10 cellular contexts compared by ENCODE assay signal in genomic region chr10:17510242-17510908, GRCh38. TPM values are rescaled to one million over a fixed set of nuclear protein-coding genes. Genes with fewer than 3 reads are reported as not detected.
DNase-seq lines count a peak whose midpoint lies in the region; ATAC-seq, FAIRE-seq and TF ChIP-seq lines count a peak whose summit lies in the region.
"Had no signal": no experiment of that assay in that cellular context is flagged by ENCODE, and none has a peak within 500 bp of the region (broad histone marks: within the 10 kb centered on the region; RNA-seq: fewer than 3 reads in every experiment).

No MANE protein-coding gene starts in this region.

- POLR2A ChIA-PET in HEK293 (lab: Yijun Ruan, JAX) (interaction anchor here (1.2 kb wide), 1 partner anchor 20 kb away, joined by 3 read pairs; no protein-coding TSS in a partner anchor), endothelial cell of umbilical vein (lab: Charles Lee) (no interaction called here)

- BruUV-seq in endothelial cell of umbilical vein (replicated peaks; lab: Mats Ljungman, UMichigan): no TSS peak

- no peak for TF ChIP-seq POLR2A in endothelial cell of umbilical vein (IDR thresholded peaks at IDR 0.05; ENCODE audit: low read depth, low read length)

- no peak overlapping the region for H3K4me3 Mint-ChIP-seq in activated naive CD8-positive, alpha-beta T cell treated with anti-CD3 and anti-CD28 coated beads, Interleukin-2, amount 50 U/mL, for 24 hours
- H3K4me3 Mint-ChIP-seq: naive B cell had no signal

- CTCF ChIA-PET in HEK293 (lab: Yijun Ruan, JAX) (interaction anchor here (0.7 kb wide), 2 partner anchors 41 to 965 kb away, joined by 3 read pairs; no protein-coding TSS in a partner anchor), endothelial cell of umbilical vein (lab: Charles Lee) (interaction anchor here (1.7 to 2.4 kb wide), 2 partner anchors 8 to 57 kb away, joined by 4 to 7 read pairs; partner anchors contain the start of gene ST8SIA6)

- no peaks in the 10 kb centered on the region for H3K36me3 Mint-ChIP-seq in activated naive CD8-positive, alpha-beta T cell treated with anti-CD3 and anti-CD28 coated beads, Interleukin-2, amount 50 U/mL, for 24 hours (ENCODE audit: low read depth)
- H3K36me3 Mint-ChIP-seq: T-cell had no signal

- peaks cover 8% of the 10 kb centered on the region for H3K9me3 Mint-ChIP-seq in activated naive CD8-positive, alpha-beta T cell treated with anti-CD3 and anti-CD28 coated beads, Interleukin-2, amount 50 U/mL, for 24 hours

- no peak overlapping the region for H2AFZ ChIP-seq in endothelial cell of umbilical vein (ENCODE audit: low read depth, low read length)

- H3K9me3 ChIP-seq in HEK293 (ENCODE audit: control insufficient read depth, insufficient read depth, low read depth, low read length) (no peaks in the 10 kb centered on the region), endothelial cell of umbilical vein (replicated peaks; ENCODE audit: control insufficient read depth, insufficient read depth, low read length) (no peaks in the 10 kb centered on the region)

- H3K27ac ChIP-seq in HEK293 (ENCODE audit: extremely low read depth, low read depth, low read length) (no peak overlapping the region), endothelial cell of umbilical vein (ENCODE audit: insufficient read depth, low read depth, low read length) (peak overlapping the region; percentile 94)

- H3K9ac ChIP-seq in endothelial cell of umbilical vein (replicated peaks; ENCODE audit: extremely low read depth, insufficient read depth, low read length): peak overlapping the region; percentile 12

- H3K9me1 ChIP-seq in endothelial cell of umbilical vein (replicated peaks; ENCODE audit: control insufficient read depth, extremely low read depth, insufficient read depth, low read length): no peaks in the 10 kb centered on the region

- H3K79me2 ChIP-seq in endothelial cell of umbilical vein (ENCODE audit: control insufficient read depth, insufficient read depth, low read length): no peaks in the 10 kb centered on the region

- no peak for TF ChIP-seq CTCF in HEK293 (tag by site-specific recombination; IDR thresholded peaks at IDR 0.05)
- no peak for TF ChIP-seq CTCF in endothelial cell of umbilical vein (IDR thresholded peaks at IDR 0.05; ENCODE audit: extremely low read depth in 1 of 2, insufficient read depth in 1 of 2, low read depth in 1 of 2, low read length in 2 of 2)

- no peak for FAIRE-seq in endothelial cell of umbilical vein (lab: Jason Lieb, UNC)

- H3K27me3 ChIP-seq in endothelial cell of umbilical vein (ENCODE audit: control insufficient read depth in 2 of 2, insufficient read depth in 2 of 2, low read length in 2 of 2): no peaks in the 10 kb centered on the region

- dilution Hi-C loops in endothelial cell of umbilical vein (cut with MboI; ENCODE audit: extremely low pct_ligation_motif_present, low sequenced_read_pairs): no loop called here

- H3K4me1 Mint-ChIP-seq in activated naive CD8-positive, alpha-beta T cell treated with anti-CD3 and anti-CD28 coated beads, Interleukin-2, amount 50 U/mL, for 24 hours: peaks cover 32% of the 10 kb centered on the region
- H3K4me1 Mint-ChIP-seq: naive B cell had no signal

- peak overlapping the region; percentile 27 for H3K4me2 ChIP-seq in endothelial cell of umbilical vein (ENCODE audit: insufficient read depth, low read length)

- intact Hi-C loops in endothelial cell of umbilical vein (cut with micrococcal nuclease): loop anchor here (2.0 to 5.0 kb wide), 3 partner anchors 80 to 678 kb away; no protein-coding TSS in a partner anchor

- ATAC-seq in GM18873 (IDR thresholded peaks at IDR 0.05; ENCODE audit: low FRiP score, unreplicated experiment) (peak; percentile 44), HG03520 (IDR thresholded peaks at IDR 0.05; ENCODE audit: unreplicated experiment) (peak; percentile 65)
- no peak for ATAC-seq in activated naive CD8-positive, alpha-beta T cell treated with anti-CD3 and anti-CD28 coated beads, Interleukin-2, amount 50 U/mL, for 24 hours

- H3K4me3 ChIP-seq in HEK293 (ENCODE audit: low read depth, low read length) (no peak overlapping the region), endothelial cell of umbilical vein (replicated peaks in 1 of 3; ENCODE audit: insufficient read depth in 1 of 3, low read depth in 1 of 3, low read length in 3 of 3) (no peak overlapping the region)

- H4K20me1 ChIP-seq in endothelial cell of umbilical vein (replicated peaks; ENCODE audit: control insufficient read depth, extremely low read depth, insufficient read depth, low read length): no peaks in the 10 kb centered on the region

- no peak overlapping the region for H3K27ac Mint-ChIP-seq in activated naive CD8-positive, alpha-beta T cell treated with anti-CD3 and anti-CD28 coated beads, Interleukin-2, amount 50 U/mL, for 24 hours
- H3K27ac Mint-ChIP-seq: naive B cell had no signal

- H3K4me1 ChIP-seq in HEK293 (ENCODE audit: control insufficient read depth, insufficient read depth, low read length) (no peaks in the 10 kb centered on the region; the same call in 1 of the 2 replicates), endothelial cell of umbilical vein (ENCODE audit: control insufficient read depth, extremely low read depth, insufficient read depth, low read length) (peaks cover 46% of the 10 kb centered on the region)

- DNase-seq in endothelial cell of umbilical vein (ENCODE audit: low read depth, low spot score): peak; percentile 16
- no peak for DNase-seq in mesenteric fat pad (ENCODE audit: low spot score)
- DNase-seq in activated naive CD8-positive, alpha-beta T cell treated with anti-CD3 and anti-CD28 coated beads, Interleukin-2, amount 50 U/mL, for 24 hours: no peak
- DNase-seq in NCI-H1694 (lab: John Stamatoyannopoulos, UW): no peak
- no peak for DNase-seq in NCI-H2107 (lab: John Stamatoyannopoulos, UW)
- DNase-seq: naive B cell had no signal

- H3K36me3 ChIP-seq in HEK293 (ENCODE audit: control insufficient read depth in 2 of 2, insufficient read depth in 1 of 2, low read length in 2 of 2) (no peaks in the 10 kb centered on the region), endothelial cell of umbilical vein (ENCODE audit: control insufficient read depth in 2 of 2, extremely low read depth in 1 of 2, insufficient read depth in 2 of 2, low read length in 2 of 2) (no peaks in the 10 kb centered on the region)

- no peaks in the 10 kb centered on the region for H3K27me3 Mint-ChIP-seq in activated naive CD8-positive, alpha-beta T cell treated with anti-CD3 and anti-CD28 coated beads, Interleukin-2, amount 50 U/mL, for 24 hours
- H3K27me3 Mint-ChIP-seq: T-cell had no signal

TF ChIP-seq in HEK293, 187 proteins besides CTCF, POLR2A, EP300 and RAD21:
- TF ChIP-seq ZNF48 (tag by site-specific recombination; IDR thresholded peaks at IDR 0.05) (no peak), ZNF121 (tag by site-specific recombination; IDR thresholded peaks at IDR 0.05) (peak; percentile 34; the same call in 1 of the 2 replicates)

TF ChIP-seq in endothelial cell of umbilical vein, 7 proteins besides CTCF, POLR2A, EP300 and RAD21:
- TF ChIP-seq EZH2 (IDR thresholded peaks at IDR 0.05; ENCODE audit: borderline replicate concordance, low read depth, low read length, severe bottlenecking): no peak
- TF ChIP-seq GATA2 (IDR thresholded peaks at IDR 0.05; ENCODE audit: insufficient read depth, insufficient read length, low read depth, low read length): no peak
- TF ChIP-seq POLR2AphosphoS5 (IDR thresholded peaks at IDR 0.05; ENCODE audit: insufficient read depth, low read depth, low read length): no peak
- TF ChIP-seq JUN (IDR thresholded peaks at IDR 0.05; ENCODE audit: borderline replicate concordance, insufficient read depth, insufficient read length, low read depth): no peak
- TF ChIP-seq FOS (IDR thresholded peaks at IDR 0.05; ENCODE audit: borderline replicate concordance, insufficient read depth, low read length): no peak
- no peak for TF ChIP-seq MYC (IDR thresholded peaks at IDR 0.05; ENCODE audit: low read depth, low read length)
- no peak for TF ChIP-seq MAX (IDR thresholded peaks at IDR 0.05; ENCODE audit: insufficient read depth, insufficient read length)

RNA-seq across cellular contexts. Expression of gene ST8SIA6, which starts 56.0 kb away (rescaled TPM):
- total RNA-seq in endothelial cell of umbilical vein (0.35 and 0.51 TPM in 2 replicates), mesenteric fat pad (0.35 TPM)
- polyA plus RNA-seq in endothelial cell of umbilical vein: 0.40 TPM in 2 replicates
- 0.40 and 0.42 TPM in 2 replicates for polyA plus RNA-seq in endothelial cell of umbilical vein (2011; cell fraction: cytosol; rRNA removed)
- 0.24 and 0.49 TPM in 2 replicates for polyA plus RNA-seq in endothelial cell of umbilical vein (2011; cell fraction: nucleus; rRNA removed)
- polyA plus RNA-seq in endothelial cell of umbilical vein (2012): 0.21 and 0.34 TPM in 2 replicates
- 0.44 and 0.70 TPM in 2 replicates for polyA minus RNA-seq in endothelial cell of umbilical vein
- not detected for polyA minus RNA-seq in endothelial cell of umbilical vein (2011; cell fraction: cytosol; rRNA and poly(A)+ RNA removed)
- 0.43 and 0.82 TPM in 2 replicates for polyA minus RNA-seq in endothelial cell of umbilical vein (2011; cell fraction: nucleus; rRNA and poly(A)+ RNA removed)
